8 cellular contexts compared by ENCODE assay signal in genomic region chr4:145732895-145733880, GRCh38. TPM values are rescaled to one million over a fixed set of nuclear protein-coding genes. Genes with fewer than 3 reads are reported as not detected.
DNase-seq lines count a peak whose midpoint lies in the region; ATAC-seq, FAIRE-seq and TF ChIP-seq lines count a peak whose summit lies in the region.

No MANE protein-coding gene starts in this region.

- no peaks in the 10 kb centered on the region for H3K36me3 ChIP-seq in left lung

- H3K27me3 ChIP-seq in left lung, result no peaks in the 10 kb centered on the region

- H3K4me1 ChIP-seq in left lung, result peaks cover 16 to 47% of the 10 kb centered on the region in 2 donors

- intact Hi-C loops in left lung (cut with DNase I), result loop anchor here in 1 of 2 donors (10.0 kb wide), 1 partner anchor 108 kb away; no protein-coding TSS in a partner anchor

- H3K9me3 ChIP-seq in left lung, result no peaks in the 10 kb centered on the region

- DNase-seq in Ammon's horn (ENCODE audit: low spot score) (peak; percentile 97), GM19239 (ENCODE audit: insufficient read length, low spot score) (peak; percentile 84), NCI-H524 (lab: John Stamatoyannopoulos, UW) (peak; percentile 65 to 66), dedifferentiated amniotic fluid mesenchymal stem cell (ENCODE audit: extremely low spot score) (peak; percentile 89), left lung (peak; percentile 93 to 97)
- peak; percentile 55 to 70 for DNase-seq in activated CD4-positive, alpha-beta T cell treated with anti-CD3 and anti-CD28 coated beads, Interleukin-2, amount 50 U/mL, for 24 hours (ENCODE audit: low read depth in 1 of 2, low spot score in 1 of 2)
- DNase-seq in stimulated activated CD4-positive, alpha-beta T cell treated with anti-CD3 and anti-CD28 coated beads, Interleukin-2, amount 100 ng/mL, for 24 hours, result peak; percentile 79 to 92

- peak overlapping the region; percentile 48 to 56 for H3K4me3 ChIP-seq in left lung

- TF ChIP-seq CTCF in left lung (IDR thresholded peaks at IDR 0.05), result no peak

- H3K27ac ChIP-seq in left lung, result peak overlapping the region; percentile 89 to 98

- peak; percentile 81 for FAIRE-seq in GM19239 (lab: Jason Lieb, UNC)

- ATAC-seq in HG03442 (IDR thresholded peaks at IDR 0.05; ENCODE audit: unreplicated experiment), result peak; percentile 79
- ATAC-seq in left lung, result peak; percentile 93

RNA-seq across cellular contexts. Expression of gene C4orf51, which starts 53.2 kb away (rescaled TPM):
- total RNA-seq in left lung, result not detected

Comparison
In these comparisons a context has a peak if more than half of its experiments do, and no peak if none do; other contexts are left out.
1. Peak in every context shown above with its lines: DNase-seq, ATAC-seq, H3K4me3 ChIP-seq and H3K27ac ChIP-seq.